Comparison of ENCODE assay signal across 8 cellular contexts in genomic region chr16:49620158-49620867, GRCh38.
DNase-seq lines count a peak whose midpoint lies in the region; ATAC-seq and TF ChIP-seq lines count a peak whose summit lies in the region.

No MANE protein-coding gene starts in this region.

- TF ChIP-seq POLR2A in NB4 (IDR thresholded peaks at IDR 0.05; ENCODE audit: extremely low read depth, insufficient read length), result no peak

- H3K27me3 Mint-ChIP-seq in nephron progenitor cell (ENCODE audit: low read depth, poor library complexity), result peaks cover 6% of the 10 kb centered on the region

- H3K4me3 ChIP-seq in AG04449 (ENCODE audit: low read depth, low read length) (no peak overlapping the region), NB4 (ENCODE audit: low read depth, low read length) (no peak overlapping the region)

- H3K36me3 Mint-ChIP-seq in nephron progenitor cell (ENCODE audit: low read depth), result no peaks in the 10 kb centered on the region

- ATAC-seq in HG02678 (IDR thresholded peaks at IDR 0.05; ENCODE audit: unreplicated experiment) (no peak), HG03565 (IDR thresholded peaks at IDR 0.05; ENCODE audit: unreplicated experiment) (no peak)

- DNase-seq in AG04449 (ENCODE audit: low read depth, low spot score) (peak; percentile 12), NB4 (ENCODE audit: low read depth) (peak; percentile 86), fibroblast of peridontal ligament (ENCODE audit: extremely low read depth) (peak; percentile 66), nephron progenitor cell (no peak), SHP77 treated with DMSO at 0.1 percent for 48 hours (lab: John Stamatoyannopoulos, UW) (no peak), NAMALWA (ENCODE audit: low spot score) (no peak)

- CTCF ChIA-PET in AG04449 (lab: Yijun Ruan, JAX), result no interaction called here

- peaks cover 2% of the 10 kb centered on the region for H3K4me1 Mint-ChIP-seq in nephron progenitor cell

- POLR2A ChIA-PET in AG04449 (lab: Yijun Ruan, JAX), result no interaction called here

- no peak overlapping the region for H3K27ac Mint-ChIP-seq in nephron progenitor cell

- H3K9me3 Mint-ChIP-seq in nephron progenitor cell, result no peaks in the 10 kb centered on the region

- H3K4me3 Mint-ChIP-seq in nephron progenitor cell, result peak overlapping the region; percentile 31

- no peak for TF ChIP-seq CTCF in AG04449 (IDR thresholded peaks at IDR 0.05; ENCODE audit: insufficient read depth, low read length, missing control alignments)
- TF ChIP-seq CTCF in NB4 (IDR thresholded peaks at IDR 0.05; ENCODE audit: low read depth, low read length), result no peak
- no peak for TF ChIP-seq CTCF in nephron progenitor cell (IDR thresholded peaks at IDR 0.05)

Comparison
In these comparisons a context has a peak if more than half of its experiments do, and no peak if none do; other contexts are left out.
1. DNase-seq: peak in AG04449 (single experiment), NB4 (single experiment) and fibroblast of peridontal ligament (single experiment); none in nephron progenitor cell (single experiment), SHP77 treated with DMSO at 0.1 percent for 48 hours (single experiment) and NAMALWA (single experiment).